8 cellular contexts compared by ENCODE assay signal in the genomic region with DNA sequence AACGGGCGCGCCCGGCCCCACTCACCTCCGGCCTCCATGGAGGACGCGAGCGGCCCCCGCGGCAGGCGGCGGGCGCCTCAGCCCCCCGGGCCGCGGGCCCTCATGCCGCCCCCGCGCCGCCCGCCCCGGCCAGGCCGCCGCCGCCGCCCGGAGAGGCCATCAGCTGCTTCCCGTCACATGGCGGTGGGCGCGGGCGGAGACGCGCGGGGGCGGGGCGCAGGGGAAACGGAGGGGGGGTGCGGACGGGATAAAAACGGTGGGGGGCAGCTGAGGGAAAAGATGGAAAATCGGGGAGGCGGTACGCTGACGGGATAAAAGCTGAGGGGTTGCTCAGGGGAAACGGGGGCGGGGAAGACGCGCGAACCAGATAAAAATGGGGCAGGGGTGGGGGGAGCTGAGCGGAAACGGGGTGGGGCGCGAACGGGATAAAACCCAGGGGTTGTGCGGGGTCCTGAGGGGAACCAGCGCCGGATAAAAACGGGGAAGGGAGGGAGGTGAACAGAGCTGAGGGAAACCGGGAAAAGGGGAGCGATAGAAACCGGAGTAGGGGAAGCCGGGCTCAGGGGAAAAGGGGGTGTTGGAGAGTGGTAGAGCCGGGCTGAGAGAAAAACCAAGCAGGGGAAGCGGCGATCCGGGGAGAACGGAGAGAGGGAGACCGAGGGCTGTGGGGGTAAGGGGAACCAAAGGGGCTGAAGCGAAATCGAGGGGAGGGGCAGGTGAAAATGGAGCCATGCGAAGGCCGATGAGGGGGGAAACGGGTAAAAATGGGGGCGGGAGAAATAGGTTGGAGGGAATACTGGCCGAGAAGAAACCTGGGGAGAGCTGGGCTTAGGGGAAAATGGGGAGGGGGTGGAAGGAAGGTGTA. TPM values are rescaled to one million over a fixed set of nuclear protein-coding genes. Genes with fewer than 3 reads are reported as not detected.
DNase-seq lines count a peak whose midpoint lies in the region; ATAC-seq lines count a peak whose summit lies in the region.

Gene WSB2, minus strand, starts transcription at position 169 of the 865 bp plus-strand sequence. Its CDS starts 131 bp downstream, at position 38.

- DNase-seq in EL (peak; percentile 69), NCI-H69 (lab: John Stamatoyannopoulos, UW) (peak; percentile 92), activated T-cell treated with anti-CD3 and anti-CD28 coated beads for 4 hours (peak; percentile 63), epidermal melanocyte (ENCODE audit: insufficient read length, low spot score) (peak; percentile 30)
- peak; percentile 30 to 57 for DNase-seq in stimulated activated CD8-positive, alpha-beta memory T cell treated with anti-CD3 and anti-CD28 coated beads, Interleukin-15, amount 100 ng/mL, for 48 hours (ENCODE audit: low read depth in 2 of 2)

- H3K9me3 ChIP-seq in mesodermal cell (ENCODE audit: control insufficient read depth, low read length), result no peaks in the 10 kb centered on the region

- peak within 1 kb of the TSS; percentile 66 for H3K27ac ChIP-seq in mesodermal cell (ENCODE audit: low read depth, low read length, severe bottlenecking)

- H3K4me3 ChIP-seq in mesodermal cell (ENCODE audit: extremely low read depth, insufficient read depth, low read length, poor library complexity, severe bottlenecking), result peak within 1 kb of the TSS; percentile 91

- H3K36me3 ChIP-seq in mesodermal cell (ENCODE audit: control insufficient read depth, insufficient read depth, low read length), result peaks cover 5% of the 10 kb centered on the region

- peaks cover 6% of the 10 kb centered on the region for H3K4me1 ChIP-seq in mesodermal cell (ENCODE audit: control insufficient read depth, insufficient read depth, low read length, poor library complexity, severe bottlenecking)

- 1% methylated on average over 29 to 45 of the region's 76 CpGs for WGBS in mesodermal cell (ENCODE audit: insufficient coverage in 2 of 2), 2 experiments

- peak; percentile 46 for ATAC-seq in HG02678 (IDR thresholded peaks at IDR 0.05; ENCODE audit: unreplicated experiment)
- no peak for ATAC-seq in HG03460 (IDR thresholded peaks at IDR 0.05; ENCODE audit: unreplicated experiment)

RNA-seq across cellular contexts. Expression of gene WSB2, which starts in this region (rescaled TPM):
- 50.9 TPM for polyA plus RNA-seq in mesodermal cell (2013, experiment 1 of 2)
- polyA plus RNA-seq in mesodermal cell (2013, experiment 2 of 2), result 50.7 TPM

Comparison
In these comparisons a context has a peak if more than half of its experiments do, and no peak if none do; other contexts are left out.
1. DNase-seq: peak in every context shown above with its lines; median percentile 92 in NCI-H69; 69 in EL; 63 in activated T-cell treated with anti-CD3 and anti-CD28 coated beads for 4 hours; 44 in stimulated activated CD8-positive, alpha-beta memory T cell treated with anti-CD3 and anti-CD28 coated beads, Interleukin-15, amount 100 ng/mL, for 48 hours; 30 in epidermal melanocyte.